Comparison of ENCODE assay signal across 8 cellular contexts in genomic region chr4:164956766-164957643, GRCh38. TPM values are rescaled to one million over a fixed set of nuclear protein-coding genes. Genes with fewer than 3 reads are reported as not detected.
A peak's percentile ranks its signal among the peaks of the same experiment; 100 is the strongest.
DNase-seq lines count a peak whose midpoint lies in the region; ATAC-seq and TF ChIP-seq lines count a peak whose summit lies in the region.

No MANE protein-coding gene starts in this region.

- H3K79me2 ChIP-seq in osteoblast (ENCODE audit: insufficient read depth, low read length): peaks cover 7% of the 10 kb centered on the region

- H3K27me3 ChIP-seq in osteoblast (ENCODE audit: insufficient read depth, low read length): no peaks in the 10 kb centered on the region

- H3K4me2 ChIP-seq in osteoblast (ENCODE audit: insufficient read depth, low read length): peak overlapping the region; percentile 94

- peak overlapping the region; percentile 98 for H2AFZ ChIP-seq in osteoblast (ENCODE audit: low read length)

- H3K27ac ChIP-seq in osteoblast (ENCODE audit: low read depth, low read length): peak overlapping the region; percentile 45
- H3K27ac ChIP-seq in temporal lobe (ENCODE audit: low read depth, low read length): peak overlapping the region; percentile 59

- peaks cover 18% of the 10 kb centered on the region for H3K4me1 ChIP-seq in osteoblast (ENCODE audit: insufficient read depth, low read length)

- peak; percentile 71 for DNase-seq in AG10803 (ENCODE audit: low read depth)
- peak; percentile 73 for DNase-seq in GM19238 (ENCODE audit: insufficient read length, low spot score)
- peak; percentile 74 for DNase-seq in RPMI7951 (ENCODE audit: low read depth)
- DNase-seq in activated naive CD4-positive, alpha-beta T cell (lab: John Stamatoyannopoulos, UW): peak; percentile 18 to 67 (median 34)
- peak; percentile 85 for DNase-seq in germinal center (ENCODE audit: low spot score)
- DNase-seq in osteoblast (ENCODE audit: insufficient read length, low spot score, missing footprints): peak; percentile 76

- no peaks in the 10 kb centered on the region for H4K20me1 ChIP-seq in osteoblast (ENCODE audit: insufficient read depth, low read length)

- TF ChIP-seq CTCF in AG10803 (conservative IDR thresholded peaks at IDR 0.05; ENCODE audit: low read length): no peak
- TF ChIP-seq CTCF in osteoblast (IDR thresholded peaks at IDR 0.05; ENCODE audit: extremely low read depth, low read depth, low read length): no peak

- no peaks in the 10 kb centered on the region for H3K36me3 ChIP-seq in osteoblast (ENCODE audit: insufficient read depth, low read length)

- H3K4me3 ChIP-seq in AG10803 (ENCODE audit: low read length) (peak overlapping the region; percentile 85), osteoblast (ENCODE audit: insufficient read depth, low read length) (peak overlapping the region; percentile 87)

- no peaks in the 10 kb centered on the region for H3K9me3 ChIP-seq in osteoblast (ENCODE audit: low read depth, low read length)

- ATAC-seq in HG03442 (IDR thresholded peaks at IDR 0.05; ENCODE audit: unreplicated experiment): peak; percentile 100

RNA-seq across cellular contexts. Expression of gene TRIM61, which starts 20.5 kb away (rescaled TPM):
- total RNA-seq in RPMI7951 (2014; rRNA removed; shearing (Covaris generic)): 0.20 TPM in 1 of 2 replicates, not detected in the other
- 3.8 and 4.7 TPM in 2 replicates for total RNA-seq in osteoblast
- 0.98 TPM for total RNA-seq in temporal lobe

Comparison
In these comparisons a context has a peak if more than half of its experiments do, and no peak if none do; other contexts are left out.
1. Peak in every context shown above with its lines: DNase-seq, ATAC-seq, H3K4me3 ChIP-seq and H3K27ac ChIP-seq.
2. DNase-seq: peak in every context shown above with its lines; median percentile 85 in germinal center; 76 in osteoblast; 74 in RPMI7951; 73 in GM19238; 71 in AG10803; 34 in activated naive CD4-positive, alpha-beta T cell.